ENCODE assay signal across 1 cellular context in genomic region chr13:94239135-94239534, GRCh38.
TF ChIP-seq lines count a peak whose summit lies in the region.

No MANE protein-coding gene starts in this region.

TF ChIP-seq in HepG2, 621 proteins besides CTCF, POLR2A, EP300 and RAD21 (continued from another document):
- no peak for TF ChIP-seq PRDM10 (CRISPR knock-in tag; IDR thresholded peaks at IDR 0.05; ENCODE audit: low read depth)
